ENCODE assay signal across 1 cellular context in the genomic region with DNA sequence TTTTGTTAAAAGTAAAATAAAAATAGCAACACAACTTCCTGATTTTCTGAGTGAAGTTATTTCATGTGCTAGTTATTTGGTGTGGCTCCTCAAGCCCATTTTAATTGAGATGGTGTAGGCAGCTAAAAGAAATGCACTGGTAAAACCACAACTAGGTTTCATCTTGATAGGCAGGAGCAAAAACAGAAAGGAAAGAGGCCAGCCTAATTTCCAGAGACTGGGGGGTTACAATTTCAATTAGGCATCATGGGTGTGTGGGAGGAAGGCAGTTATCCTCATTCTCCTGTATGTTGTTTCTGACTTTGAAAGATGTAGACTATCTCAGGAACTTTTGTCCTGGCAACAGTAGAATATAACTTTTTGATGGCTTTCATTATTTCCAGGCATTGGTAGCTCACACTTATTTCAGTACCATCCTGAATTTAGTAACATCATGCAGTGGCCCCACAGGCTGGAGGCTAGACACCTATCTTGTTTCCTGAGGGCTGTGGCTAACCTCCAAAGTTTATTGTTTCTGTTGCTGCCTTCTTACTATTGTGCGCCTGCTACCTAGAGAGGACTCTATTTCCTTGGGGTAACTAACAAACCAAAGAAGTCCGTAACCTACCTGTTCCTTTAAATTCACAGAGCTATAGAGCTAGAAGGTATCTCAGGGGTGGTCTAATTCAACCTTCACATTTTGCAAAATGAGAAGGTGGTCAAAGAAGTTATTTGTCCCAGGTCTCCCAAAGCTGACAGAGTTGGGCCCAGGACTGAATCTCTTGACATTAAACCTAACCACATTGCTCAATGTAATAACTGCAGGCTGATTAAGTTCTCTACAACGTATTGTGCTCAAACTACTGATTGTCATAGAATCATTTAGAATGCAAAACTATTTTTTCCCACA.
TF ChIP-seq lines count a peak whose summit lies in the region.

No MANE protein-coding gene starts in this region.

TF ChIP-seq in K562, 482 proteins besides CTCF, POLR2A, EP300 and RAD21 (continued from another document and continues in another):
- TF ChIP-seq, protein P1, sequence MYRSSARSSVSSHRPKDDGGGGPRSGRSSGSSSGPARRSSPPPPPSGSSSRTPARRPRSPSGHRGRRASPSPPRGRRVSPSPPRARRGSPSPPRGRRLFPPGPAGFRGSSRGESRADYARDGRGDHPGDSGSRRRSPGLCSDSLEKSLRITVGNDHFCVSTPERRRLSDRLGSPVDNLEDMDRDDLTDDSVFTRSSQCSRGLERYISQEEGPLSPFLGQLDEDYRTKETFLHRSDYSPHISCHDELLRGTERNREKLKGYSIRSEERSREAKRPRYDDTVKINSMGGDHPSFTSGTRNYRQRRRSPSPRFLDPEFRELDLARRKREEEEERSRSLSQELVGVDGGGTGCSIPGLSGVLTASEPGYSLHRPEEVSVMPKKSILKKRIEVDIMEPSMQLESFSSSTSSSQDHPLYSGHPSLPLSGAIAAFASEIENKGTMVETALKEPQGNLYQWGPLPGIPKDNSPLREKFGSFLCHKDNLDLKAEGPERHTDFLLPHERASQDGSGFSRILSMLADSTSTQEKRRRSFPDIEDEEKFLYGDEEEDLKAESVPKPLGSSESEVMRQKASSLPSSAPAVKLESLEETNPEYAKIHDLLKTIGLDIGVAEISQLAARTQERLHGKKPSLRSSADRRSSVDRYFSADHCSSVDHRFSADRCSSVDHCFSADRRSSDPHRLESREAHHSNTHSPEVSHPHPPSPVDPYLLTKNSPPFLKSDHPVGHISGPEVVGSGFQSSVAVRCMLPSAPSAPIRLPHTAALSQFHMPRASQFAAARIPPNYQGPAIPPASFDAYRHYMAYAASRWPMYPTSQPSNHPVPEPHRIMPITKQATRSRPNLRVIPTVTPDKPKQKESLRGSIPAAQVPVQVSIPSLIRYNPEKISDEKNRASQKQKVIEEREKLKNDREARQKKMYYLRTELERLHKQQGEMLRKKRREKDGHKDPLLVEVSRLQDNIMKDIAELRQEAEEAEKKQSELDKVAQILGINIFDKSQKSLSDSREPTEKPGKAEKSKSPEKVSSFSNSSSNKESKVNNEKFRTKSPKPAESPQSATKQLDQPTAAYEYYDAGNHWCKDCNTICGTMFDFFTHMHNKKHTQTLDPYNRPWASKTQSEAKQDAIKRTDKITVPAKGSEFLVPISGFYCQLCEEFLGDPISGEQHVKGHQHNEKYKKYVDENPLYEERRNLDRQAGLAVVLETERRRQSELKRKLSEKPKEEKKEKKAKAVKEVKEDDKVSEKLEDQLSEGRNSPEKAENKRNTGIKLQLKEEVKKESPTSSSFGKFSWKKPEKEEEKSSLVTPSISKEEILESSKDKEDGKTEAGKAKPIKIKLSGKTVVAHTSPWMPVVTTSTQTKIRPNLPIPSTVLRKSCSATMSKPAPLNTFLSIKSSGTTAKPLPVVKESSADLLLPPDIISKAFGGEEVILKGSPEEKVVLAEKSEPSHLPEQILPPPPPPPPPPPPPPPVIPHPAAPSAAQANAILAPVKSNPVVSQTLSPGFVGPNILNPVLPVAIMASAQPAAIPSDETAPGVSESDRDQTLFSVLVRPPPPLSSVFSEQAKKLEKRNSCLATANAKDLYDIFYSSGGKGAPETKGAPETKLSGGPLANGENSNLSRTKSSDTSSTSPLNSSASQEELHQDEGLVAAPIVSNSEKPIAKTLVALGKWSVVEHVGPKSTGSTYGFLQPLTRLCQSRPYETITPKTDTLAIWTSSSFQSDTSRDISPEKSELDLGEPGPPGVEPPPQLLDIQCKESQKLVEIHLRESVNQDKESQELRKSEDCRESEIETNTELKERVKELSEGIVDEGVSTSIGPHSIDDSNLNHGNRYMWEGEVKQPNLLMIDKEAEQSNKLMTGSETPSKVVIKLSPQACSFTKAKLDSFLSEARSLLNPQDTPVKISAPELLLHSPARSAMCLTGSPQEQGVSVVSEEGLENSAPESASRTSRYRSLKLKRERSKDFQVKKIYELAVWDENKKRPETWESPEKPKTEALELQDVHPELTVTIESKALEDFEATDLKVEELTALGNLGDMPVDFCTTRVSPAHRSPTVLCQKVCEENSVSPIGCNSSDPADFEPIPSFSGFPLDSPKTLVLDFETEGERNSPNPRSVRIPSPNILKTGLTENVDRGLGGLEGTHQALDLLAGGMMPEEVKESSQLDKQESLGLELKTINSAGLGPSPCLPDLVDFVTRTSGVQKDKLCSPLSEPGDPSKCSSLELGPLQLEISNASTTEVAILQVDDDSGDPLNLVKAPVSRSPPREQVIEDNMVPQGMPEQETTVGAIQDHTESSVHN (IDR thresholded peaks at IDR 0.05; ENCODE audit: borderline replicate concordance in 1 of 2, low read depth in 1 of 2): 0 out of 4 replicates have a peak, but pooled peaks of 1 of the 2 experiments have one; percentile 79
- TF ChIP-seq RBBP5 (IDR thresholded peaks at IDR 0.05; ENCODE audit: borderline replicate concordance, insufficient read depth, low read length, poor library complexity, severe bottlenecking) (peak; percentile 18), PURB (CRISPR knock-in tag; IDR thresholded peaks at IDR 0.05; ENCODE audit: low read depth) (no peak), EGR1 (conservative IDR thresholded peaks at IDR 0.05) (peak; percentile 62), ZNF121 (CRISPR knock-in tag; conservative IDR thresholded peaks at IDR 0.05) (no peak), ZNF239 (CRISPR knock-in tag; IDR thresholded peaks at IDR 0.05) (peak; percentile 36; the same call in 1 of the 2 replicates), CTBP1 (IDR thresholded peaks at IDR 0.05; ENCODE audit: borderline replicate concordance) (peak; percentile 25; the same call in 1 of the 2 replicates), TGIF2 (CRISPR knock-in tag; IDR thresholded peaks at IDR 0.05) (no peak), BACH1 (tag; IDR thresholded peaks at IDR 0.05) (no peak), TCF7 (IDR thresholded peaks at IDR 0.05; ENCODE audit: borderline replicate concordance) (no peak), KLF6 (CRISPR knock-in tag; IDR thresholded peaks at IDR 0.05; ENCODE audit: borderline replicate concordance) (peak; percentile 42; the same call in 1 of the 2 replicates), ETV6 (IDR thresholded peaks at IDR 0.05; ENCODE audit: borderline replicate concordance in 1 of 2, low read depth in 2 of 2, low read length in 1 of 2) (0 out of 4 replicates have a peak, but pooled peaks of 1 of the 2 experiments have one; percentile 50), ETV6 (CRISPR knock-in tag; IDR thresholded peaks at IDR 0.05; ENCODE audit: borderline replicate concordance) (no peak), SMARCE1 (IDR thresholded peaks at IDR 0.05) (peak; percentile 64), ZNF134 (CRISPR knock-in tag; conservative IDR thresholded peaks at IDR 0.05) (0 out of 2 replicates have a peak, but pooled peaks have one; percentile 52), ESRRA (IDR thresholded peaks at IDR 0.05; ENCODE audit: borderline replicate concordance, low read depth) (peak; percentile 35; the same call in 1 of the 2 replicates), HMG20B (CRISPR knock-in tag; IDR thresholded peaks at IDR 0.05) (no peak), FUS (optimal IDR thresholded peaks at IDR 0.05; ENCODE audit: low read depth, low read length) (no peak), ZNF77 (CRISPR knock-in tag; IDR thresholded peaks at IDR 0.05) (no peak), JUN (IDR thresholded peaks at IDR 0.05; ENCODE audit: borderline replicate concordance, low read depth, low read length) (no peak), JUN (CRISPR knock-in tag; IDR thresholded peaks at IDR 0.05; ENCODE audit: borderline replicate concordance) (no peak), PCBP1 (IDR thresholded peaks at IDR 0.05; ENCODE audit: low read depth, low read length, poor library complexity, severe bottlenecking) (no peak), ZNF263 (CRISPR knock-in tag; IDR thresholded peaks at IDR 0.05; ENCODE audit: borderline replicate concordance) (no peak)
- TF ChIP-seq, protein P2, sequence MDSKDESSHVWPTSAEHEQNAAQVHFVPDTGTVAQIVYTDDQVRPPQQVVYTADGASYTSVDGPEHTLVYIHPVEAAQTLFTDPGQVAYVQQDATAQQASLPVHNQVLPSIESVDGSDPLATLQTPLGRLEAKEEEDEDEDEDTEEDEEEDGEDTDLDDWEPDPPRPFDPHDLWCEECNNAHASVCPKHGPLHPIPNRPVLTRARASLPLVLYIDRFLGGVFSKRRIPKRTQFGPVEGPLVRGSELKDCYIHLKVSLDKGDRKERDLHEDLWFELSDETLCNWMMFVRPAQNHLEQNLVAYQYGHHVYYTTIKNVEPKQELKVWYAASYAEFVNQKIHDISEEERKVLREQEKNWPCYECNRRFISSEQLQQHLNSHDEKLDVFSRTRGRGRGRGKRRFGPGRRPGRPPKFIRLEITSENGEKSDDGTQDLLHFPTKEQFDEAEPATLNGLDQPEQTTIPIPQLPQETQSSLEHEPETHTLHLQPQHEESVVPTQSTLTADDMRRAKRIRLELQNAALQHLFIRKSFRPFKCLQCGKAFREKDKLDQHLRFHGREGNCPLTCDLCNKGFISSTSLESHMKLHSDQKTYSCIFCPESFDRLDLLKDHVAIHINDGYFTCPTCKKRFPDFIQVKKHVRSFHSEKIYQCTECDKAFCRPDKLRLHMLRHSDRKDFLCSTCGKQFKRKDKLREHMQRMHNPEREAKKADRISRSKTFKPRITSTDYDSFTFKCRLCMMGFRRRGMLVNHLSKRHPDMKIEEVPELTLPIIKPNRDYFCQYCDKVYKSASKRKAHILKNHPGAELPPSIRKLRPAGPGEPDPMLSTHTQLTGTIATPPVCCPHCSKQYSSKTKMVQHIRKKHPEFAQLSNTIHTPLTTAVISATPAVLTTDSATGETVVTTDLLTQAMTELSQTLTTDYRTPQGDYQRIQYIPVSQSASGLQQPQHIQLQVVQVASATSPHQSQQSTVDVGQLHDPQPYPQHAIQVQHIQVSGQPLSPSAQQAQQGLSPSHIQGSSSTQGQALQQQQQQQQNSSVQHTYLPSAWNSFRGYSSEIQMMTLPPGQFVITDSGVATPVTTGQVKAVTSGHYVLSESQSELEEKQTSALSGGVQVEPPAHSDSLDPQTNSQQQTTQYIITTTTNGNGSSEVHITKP (IDR thresholded peaks at IDR 0.05; ENCODE audit: partially characterized antibody): peak; percentile 92
- TF ChIP-seq, protein P3, sequence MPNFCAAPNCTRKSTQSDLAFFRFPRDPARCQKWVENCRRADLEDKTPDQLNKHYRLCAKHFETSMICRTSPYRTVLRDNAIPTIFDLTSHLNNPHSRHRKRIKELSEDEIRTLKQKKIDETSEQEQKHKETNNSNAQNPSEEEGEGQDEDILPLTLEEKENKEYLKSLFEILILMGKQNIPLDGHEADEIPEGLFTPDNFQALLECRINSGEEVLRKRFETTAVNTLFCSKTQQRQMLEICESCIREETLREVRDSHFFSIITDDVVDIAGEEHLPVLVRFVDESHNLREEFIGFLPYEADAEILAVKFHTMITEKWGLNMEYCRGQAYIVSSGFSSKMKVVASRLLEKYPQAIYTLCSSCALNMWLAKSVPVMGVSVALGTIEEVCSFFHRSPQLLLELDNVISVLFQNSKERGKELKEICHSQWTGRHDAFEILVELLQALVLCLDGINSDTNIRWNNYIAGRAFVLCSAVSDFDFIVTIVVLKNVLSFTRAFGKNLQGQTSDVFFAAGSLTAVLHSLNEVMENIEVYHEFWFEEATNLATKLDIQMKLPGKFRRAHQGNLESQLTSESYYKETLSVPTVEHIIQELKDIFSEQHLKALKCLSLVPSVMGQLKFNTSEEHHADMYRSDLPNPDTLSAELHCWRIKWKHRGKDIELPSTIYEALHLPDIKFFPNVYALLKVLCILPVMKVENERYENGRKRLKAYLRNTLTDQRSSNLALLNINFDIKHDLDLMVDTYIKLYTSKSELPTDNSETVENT (CRISPR knock-in tag; IDR thresholded peaks at IDR 0.05): no peak
- TF ChIP-seq, protein P4, sequence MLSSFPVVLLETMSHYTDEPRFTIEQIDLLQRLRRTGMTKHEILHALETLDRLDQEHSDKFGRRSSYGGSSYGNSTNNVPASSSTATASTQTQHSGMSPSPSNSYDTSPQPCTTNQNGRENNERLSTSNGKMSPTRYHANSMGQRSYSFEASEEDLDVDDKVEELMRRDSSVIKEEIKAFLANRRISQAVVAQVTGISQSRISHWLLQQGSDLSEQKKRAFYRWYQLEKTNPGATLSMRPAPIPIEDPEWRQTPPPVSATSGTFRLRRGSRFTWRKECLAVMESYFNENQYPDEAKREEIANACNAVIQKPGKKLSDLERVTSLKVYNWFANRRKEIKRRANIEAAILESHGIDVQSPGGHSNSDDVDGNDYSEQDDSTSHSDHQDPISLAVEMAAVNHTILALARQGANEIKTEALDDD (IDR thresholded peaks at IDR 0.05): peak; percentile 89
- TF ChIP-seq, protein P5, sequence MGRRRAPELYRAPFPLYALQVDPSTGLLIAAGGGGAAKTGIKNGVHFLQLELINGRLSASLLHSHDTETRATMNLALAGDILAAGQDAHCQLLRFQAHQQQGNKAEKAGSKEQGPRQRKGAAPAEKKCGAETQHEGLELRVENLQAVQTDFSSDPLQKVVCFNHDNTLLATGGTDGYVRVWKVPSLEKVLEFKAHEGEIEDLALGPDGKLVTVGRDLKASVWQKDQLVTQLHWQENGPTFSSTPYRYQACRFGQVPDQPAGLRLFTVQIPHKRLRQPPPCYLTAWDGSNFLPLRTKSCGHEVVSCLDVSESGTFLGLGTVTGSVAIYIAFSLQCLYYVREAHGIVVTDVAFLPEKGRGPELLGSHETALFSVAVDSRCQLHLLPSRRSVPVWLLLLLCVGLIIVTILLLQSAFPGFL (CRISPR knock-in tag; IDR thresholded peaks at IDR 0.05): no peak
- TF ChIP-seq, protein P6, sequence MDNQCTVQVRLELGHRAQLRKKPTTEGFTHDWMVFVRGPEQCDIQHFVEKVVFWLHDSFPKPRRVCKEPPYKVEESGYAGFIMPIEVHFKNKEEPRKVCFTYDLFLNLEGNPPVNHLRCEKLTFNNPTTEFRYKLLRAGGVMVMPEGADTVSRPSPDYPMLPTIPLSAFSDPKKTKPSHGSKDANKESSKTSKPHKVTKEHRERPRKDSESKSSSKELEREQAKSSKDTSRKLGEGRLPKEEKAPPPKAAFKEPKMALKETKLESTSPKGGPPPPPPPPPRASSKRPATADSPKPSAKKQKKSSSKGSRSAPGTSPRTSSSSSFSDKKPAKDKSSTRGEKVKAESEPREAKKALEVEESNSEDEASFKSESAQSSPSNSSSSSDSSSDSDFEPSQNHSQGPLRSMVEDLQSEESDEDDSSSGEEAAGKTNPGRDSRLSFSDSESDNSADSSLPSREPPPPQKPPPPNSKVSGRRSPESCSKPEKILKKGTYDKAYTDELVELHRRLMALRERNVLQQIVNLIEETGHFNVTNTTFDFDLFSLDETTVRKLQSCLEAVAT (IDR thresholded peaks at IDR 0.05): no peak
- TF ChIP-seq, protein P7, sequence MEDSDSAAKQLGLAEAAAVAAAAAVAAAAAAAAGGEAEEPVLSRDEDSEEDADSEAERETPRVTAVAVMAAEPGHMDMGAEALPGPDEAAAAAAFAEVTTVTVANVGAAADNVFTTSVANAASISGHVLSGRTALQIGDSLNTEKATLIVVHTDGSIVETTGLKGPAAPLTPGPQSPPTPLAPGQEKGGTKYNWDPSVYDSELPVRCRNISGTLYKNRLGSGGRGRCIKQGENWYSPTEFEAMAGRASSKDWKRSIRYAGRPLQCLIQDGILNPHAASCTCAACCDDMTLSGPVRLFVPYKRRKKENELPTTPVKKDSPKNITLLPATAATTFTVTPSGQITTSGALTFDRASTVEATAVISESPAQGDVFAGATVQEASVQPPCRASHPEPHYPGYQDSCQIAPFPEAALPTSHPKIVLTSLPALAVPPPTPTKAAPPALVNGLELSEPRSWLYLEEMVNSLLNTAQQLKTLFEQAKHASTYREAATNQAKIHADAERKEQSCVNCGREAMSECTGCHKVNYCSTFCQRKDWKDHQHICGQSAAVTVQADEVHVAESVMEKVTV (CRISPR knock-in tag; IDR thresholded peaks at IDR 0.05): peak; percentile 18; the same call in 1 of the 2 replicates
